In the genomic region with DNA sequence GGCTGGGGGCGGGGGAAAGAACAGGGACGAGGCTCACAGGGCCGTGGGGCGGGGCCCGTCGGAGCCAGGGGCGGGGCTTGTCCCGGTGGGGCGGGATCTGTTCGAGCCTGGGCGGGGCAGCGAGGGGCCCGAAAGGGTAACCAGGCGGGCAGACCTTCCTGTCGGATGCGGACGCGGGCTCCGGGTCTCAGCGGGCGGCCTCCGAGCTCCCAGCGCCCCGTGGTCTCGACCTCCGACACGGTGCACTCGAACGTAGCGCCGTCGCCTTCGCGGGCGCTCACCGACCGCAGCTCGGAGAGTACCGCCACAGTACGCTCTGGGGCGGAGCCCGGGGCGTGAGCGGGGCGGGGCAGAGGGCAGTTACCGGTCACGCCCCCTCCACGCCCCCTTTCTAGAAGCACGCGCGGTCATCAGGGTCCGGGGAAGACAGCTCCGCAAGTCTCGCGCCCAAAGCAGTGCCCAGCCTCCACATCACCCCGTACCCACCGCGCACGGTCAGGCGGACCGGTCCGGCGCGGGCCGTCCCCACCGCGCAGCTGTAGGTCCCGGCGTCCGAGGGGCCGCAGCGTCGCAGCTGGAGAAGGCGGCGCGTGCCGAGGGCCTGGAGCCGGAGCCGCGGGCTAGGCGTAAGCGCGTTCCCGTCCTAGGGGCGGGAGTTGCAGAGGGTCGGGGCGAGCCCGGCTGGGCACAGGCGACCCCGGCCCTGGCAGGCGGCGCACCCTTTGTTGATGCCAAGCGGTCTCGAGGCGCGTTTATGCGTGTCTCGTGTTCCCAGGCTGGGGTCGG, we compare ENCODE assay signal across 1 cellular context.
TF ChIP-seq lines count a peak whose summit lies in the region.

No MANE protein-coding gene starts in this region.

TF ChIP-seq in HepG2, 621 proteins besides CTCF, POLR2A, EP300 and RAD21 (continued from another document):
- TF ChIP-seq, protein P1, sequence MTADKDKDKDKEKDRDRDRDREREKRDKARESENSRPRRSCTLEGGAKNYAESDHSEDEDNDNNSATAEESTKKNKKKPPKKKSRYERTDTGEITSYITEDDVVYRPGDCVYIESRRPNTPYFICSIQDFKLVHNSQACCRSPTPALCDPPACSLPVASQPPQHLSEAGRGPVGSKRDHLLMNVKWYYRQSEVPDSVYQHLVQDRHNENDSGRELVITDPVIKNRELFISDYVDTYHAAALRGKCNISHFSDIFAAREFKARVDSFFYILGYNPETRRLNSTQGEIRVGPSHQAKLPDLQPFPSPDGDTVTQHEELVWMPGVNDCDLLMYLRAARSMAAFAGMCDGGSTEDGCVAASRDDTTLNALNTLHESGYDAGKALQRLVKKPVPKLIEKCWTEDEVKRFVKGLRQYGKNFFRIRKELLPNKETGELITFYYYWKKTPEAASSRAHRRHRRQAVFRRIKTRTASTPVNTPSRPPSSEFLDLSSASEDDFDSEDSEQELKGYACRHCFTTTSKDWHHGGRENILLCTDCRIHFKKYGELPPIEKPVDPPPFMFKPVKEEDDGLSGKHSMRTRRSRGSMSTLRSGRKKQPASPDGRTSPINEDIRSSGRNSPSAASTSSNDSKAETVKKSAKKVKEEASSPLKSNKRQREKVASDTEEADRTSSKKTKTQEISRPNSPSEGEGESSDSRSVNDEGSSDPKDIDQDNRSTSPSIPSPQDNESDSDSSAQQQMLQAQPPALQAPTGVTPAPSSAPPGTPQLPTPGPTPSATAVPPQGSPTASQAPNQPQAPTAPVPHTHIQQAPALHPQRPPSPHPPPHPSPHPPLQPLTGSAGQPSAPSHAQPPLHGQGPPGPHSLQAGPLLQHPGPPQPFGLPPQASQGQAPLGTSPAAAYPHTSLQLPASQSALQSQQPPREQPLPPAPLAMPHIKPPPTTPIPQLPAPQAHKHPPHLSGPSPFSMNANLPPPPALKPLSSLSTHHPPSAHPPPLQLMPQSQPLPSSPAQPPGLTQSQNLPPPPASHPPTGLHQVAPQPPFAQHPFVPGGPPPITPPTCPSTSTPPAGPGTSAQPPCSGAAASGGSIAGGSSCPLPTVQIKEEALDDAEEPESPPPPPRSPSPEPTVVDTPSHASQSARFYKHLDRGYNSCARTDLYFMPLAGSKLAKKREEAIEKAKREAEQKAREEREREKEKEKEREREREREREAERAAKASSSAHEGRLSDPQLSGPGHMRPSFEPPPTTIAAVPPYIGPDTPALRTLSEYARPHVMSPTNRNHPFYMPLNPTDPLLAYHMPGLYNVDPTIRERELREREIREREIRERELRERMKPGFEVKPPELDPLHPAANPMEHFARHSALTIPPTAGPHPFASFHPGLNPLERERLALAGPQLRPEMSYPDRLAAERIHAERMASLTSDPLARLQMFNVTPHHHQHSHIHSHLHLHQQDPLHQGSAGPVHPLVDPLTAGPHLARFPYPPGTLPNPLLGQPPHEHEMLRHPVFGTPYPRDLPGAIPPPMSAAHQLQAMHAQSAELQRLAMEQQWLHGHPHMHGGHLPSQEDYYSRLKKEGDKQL (CRISPR knock-in tag; IDR thresholded peaks at IDR 0.05; ENCODE audit: low read depth): no peak
- no peak for TF ChIP-seq CENPX (CRISPR knock-in tag; IDR thresholded peaks at IDR 0.05)
- TF ChIP-seq, protein P2, sequence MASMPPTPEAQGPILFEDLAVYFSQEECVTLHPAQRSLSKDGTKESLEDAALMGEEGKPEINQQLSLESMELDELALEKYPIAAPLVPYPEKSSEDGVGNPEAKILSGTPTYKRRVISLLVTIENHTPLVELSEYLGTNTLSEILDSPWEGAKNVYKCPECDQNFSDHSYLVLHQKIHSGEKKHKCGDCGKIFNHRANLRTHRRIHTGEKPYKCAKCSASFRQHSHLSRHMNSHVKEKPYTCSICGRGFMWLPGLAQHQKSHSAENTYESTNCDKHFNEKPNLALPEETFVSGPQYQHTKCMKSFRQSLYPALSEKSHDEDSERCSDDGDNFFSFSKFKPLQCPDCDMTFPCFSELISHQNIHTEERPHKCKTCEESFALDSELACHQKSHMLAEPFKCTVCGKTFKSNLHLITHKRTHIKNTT (CRISPR knock-in tag; IDR thresholded peaks at IDR 0.05): no peak
- TF ChIP-seq, protein P3, sequence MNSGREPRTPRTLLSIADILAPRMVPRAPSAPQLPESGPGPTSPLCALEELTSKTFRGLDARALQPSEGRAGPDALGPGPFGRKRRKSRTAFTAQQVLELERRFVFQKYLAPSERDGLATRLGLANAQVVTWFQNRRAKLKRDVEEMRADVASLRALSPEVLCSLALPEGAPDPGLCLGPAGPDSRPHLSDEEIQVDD (CRISPR knock-in tag; IDR thresholded peaks at IDR 0.05; ENCODE audit: borderline replicate concordance): no peak
- peak; percentile 51 for TF ChIP-seq MED8 (CRISPR knock-in tag; IDR thresholded peaks at IDR 0.05; ENCODE audit: insufficient replicate concordance)
- TF ChIP-seq, protein P4, sequence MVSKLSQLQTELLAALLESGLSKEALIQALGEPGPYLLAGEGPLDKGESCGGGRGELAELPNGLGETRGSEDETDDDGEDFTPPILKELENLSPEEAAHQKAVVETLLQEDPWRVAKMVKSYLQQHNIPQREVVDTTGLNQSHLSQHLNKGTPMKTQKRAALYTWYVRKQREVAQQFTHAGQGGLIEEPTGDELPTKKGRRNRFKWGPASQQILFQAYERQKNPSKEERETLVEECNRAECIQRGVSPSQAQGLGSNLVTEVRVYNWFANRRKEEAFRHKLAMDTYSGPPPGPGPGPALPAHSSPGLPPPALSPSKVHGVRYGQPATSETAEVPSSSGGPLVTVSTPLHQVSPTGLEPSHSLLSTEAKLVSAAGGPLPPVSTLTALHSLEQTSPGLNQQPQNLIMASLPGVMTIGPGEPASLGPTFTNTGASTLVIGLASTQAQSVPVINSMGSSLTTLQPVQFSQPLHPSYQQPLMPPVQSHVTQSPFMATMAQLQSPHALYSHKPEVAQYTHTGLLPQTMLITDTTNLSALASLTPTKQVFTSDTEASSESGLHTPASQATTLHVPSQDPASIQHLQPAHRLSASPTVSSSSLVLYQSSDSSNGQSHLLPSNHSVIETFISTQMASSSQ (IDR thresholded peaks at IDR 0.05; ENCODE audit: low read depth): no peak
- TF ChIP-seq, protein P4 (CRISPR knock-in tag; IDR thresholded peaks at IDR 0.05; ENCODE audit: borderline replicate concordance): peak; percentile 22; the same call in 1 of the 2 replicates
TF ChIP-seq in HepG2: peak in this region for 289.
